Comparison of ENCODE assay signal across 8 cellular contexts in the genomic region with DNA sequence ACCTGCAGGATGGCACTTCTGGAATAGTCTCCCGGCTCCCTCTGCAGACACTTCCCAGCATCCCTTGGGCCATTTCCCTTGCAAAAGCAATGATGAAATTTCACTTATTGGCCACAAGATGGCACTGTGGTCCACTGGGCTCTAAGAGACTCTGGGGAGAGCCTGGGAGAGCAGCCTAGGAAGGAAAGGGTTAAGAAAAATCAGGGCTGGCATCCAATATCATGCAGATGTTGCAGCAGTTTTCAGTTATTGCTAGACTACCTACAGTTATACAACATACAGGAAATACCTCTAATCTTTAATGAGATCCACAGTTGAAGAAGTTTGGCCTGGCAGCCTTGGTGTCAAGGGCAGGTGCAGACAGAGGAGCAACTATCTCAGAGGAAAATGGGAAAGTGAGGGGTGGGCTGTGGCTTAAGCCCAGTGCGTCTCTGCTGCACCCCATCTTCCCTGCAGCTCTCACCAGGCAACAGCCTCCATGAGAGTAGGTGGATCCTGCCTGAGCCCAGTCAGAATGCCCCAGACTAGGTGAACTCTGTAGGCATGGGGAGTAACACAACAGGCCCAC.
DNase-seq lines count a peak whose midpoint lies in the region; ATAC-seq and TF ChIP-seq lines count a peak whose summit lies in the region.

No MANE protein-coding gene starts in this region.

- H4K91ac ChIP-seq in H9 (ENCODE audit: insufficient read length, low read depth, low read length) = no peak overlapping the region

- ATAC-seq in naive thymus-derived CD8-positive, alpha-beta T cell = peak; percentile 39 to 42

- POLR2A ChIA-PET in naive thymus-derived CD8-positive, alpha-beta T cell (lab: Charles Lee) = no interaction called here

- H3K36me3 Mint-ChIP-seq in H9 (ENCODE audit: insufficient read depth in 1 of 3, low read depth in 3 of 3) = peaks cover 6 to 16% (median 10%) of the 10 kb centered on the region in 3 experiments
- no peaks in the 10 kb centered on the region for H3K36me3 Mint-ChIP-seq in naive thymus-derived CD8-positive, alpha-beta T cell

- TF ChIP-seq POLR2A in sigmoid colon (IDR thresholded peaks at IDR 0.05) = no peak

- H2AK5ac ChIP-seq in H9 (ENCODE audit: insufficient read length, low read length) = no peak overlapping the region

- H3K4me1 Mint-ChIP-seq in H9 = peaks cover 32 to 50% of the 10 kb centered on the region in 2 experiments
- peaks cover 28 to 41% (median 37%) of the 10 kb centered on the region in 4 donors for H3K4me1 Mint-ChIP-seq in naive thymus-derived CD8-positive, alpha-beta T cell

- H3K14ac ChIP-seq in H9 (ENCODE audit: insufficient read depth, low read length) = no peak overlapping the region

- no peak overlapping the region for H2BK12ac ChIP-seq in H9 (ENCODE audit: insufficient read length, low read depth, low read length)

- H2BK20ac ChIP-seq in H9 (ENCODE audit: low read depth, low read length, poor library complexity, severe bottlenecking) = no peak overlapping the region

- H4K5ac ChIP-seq in H9 (ENCODE audit: insufficient read length, low read depth, low read length) = no peak overlapping the region

- H3K9me3 Mint-ChIP-seq in H9 = peaks cover 16 to 20% of the 10 kb centered on the region in 2 experiments
- H3K9me3 Mint-ChIP-seq in naive thymus-derived CD8-positive, alpha-beta T cell = no peaks in the 10 kb centered on the region

- H3K4me3 ChIP-seq in epithelial cell of proximal tubule (ENCODE audit: low read depth, low read length) (no peak overlapping the region), sigmoid colon (no peak overlapping the region)

- H3K9me3 ChIP-seq in H9 (ENCODE audit: control insufficient read depth, low read depth, low read length) (no peaks in the 10 kb centered on the region), sigmoid colon (no peaks in the 10 kb centered on the region)

- TF ChIP-seq EP300 in sigmoid colon (IDR thresholded peaks at IDR 0.05) = no peak

- H3K27me3 ChIP-seq in H9 (ENCODE audit: insufficient read depth, low read length) = no peaks in the 10 kb centered on the region
- H3K27me3 ChIP-seq in sigmoid colon = no peaks in the 10 kb centered on the region

- no peak overlapping the region for H3K56ac ChIP-seq in H9 (ENCODE audit: insufficient read length, low read depth, low read length)

- H2BK15ac ChIP-seq in H9 (ENCODE audit: low read depth, low read length) = no peak overlapping the region

- H3K27ac ChIP-seq in H9 (ENCODE audit: insufficient read length, low read depth, low read length) (no peak overlapping the region), sigmoid colon (no peak overlapping the region)

- TF ChIP-seq CTCF in H9 (conservative IDR thresholded peaks at IDR 0.05) = peak; percentile 87
- TF ChIP-seq CTCF in epithelial cell of proximal tubule (conservative IDR thresholded peaks at IDR 0.05; ENCODE audit: low read depth, low read length) = peak; percentile 96
- peak in 2 of 4 experiments; percentile 18 to 44 for TF ChIP-seq CTCF in sigmoid colon (IDR thresholded peaks at IDR 0.05)

- H3K27ac Mint-ChIP-seq in H9 = peak overlapping the region; percentile 24 to 58 (median 26); a peak in 3 of 7 replicates
- peak overlapping the region in 4 of 10 donors; percentile 20 to 79 (median 50) for H3K27ac Mint-ChIP-seq in naive thymus-derived CD8-positive, alpha-beta T cell

- H3K4me2 ChIP-seq in H9 (ENCODE audit: insufficient read depth, insufficient read length, low read length) = no peak overlapping the region

- no peak overlapping the region for H3K23ac ChIP-seq in H9 (ENCODE audit: insufficient read length, low read depth, low read length)

- H3K4me3 Mint-ChIP-seq in H9 = no peak overlapping the region
- peak overlapping the region in 1 of 10 donors; percentile 26 for H3K4me3 Mint-ChIP-seq in naive thymus-derived CD8-positive, alpha-beta T cell

- H3K36me3 ChIP-seq in sigmoid colon = no peaks in the 10 kb centered on the region

- no CpG with 5 or more reads among the region's 2 CpGs for WGBS in H9 (ENCODE audit: extremely low coverage, insufficient read length, low lambda C conversion rate)
- WGBS in sigmoid colon, 2 donors = 5 to 13% methylated on average over 2 of the region's 2 CpGs

- peaks cover 9% of the 10 kb centered on the region; the same call in 1 of the 2 replicates for H3K4me1 ChIP-seq in H9 (ENCODE audit: insufficient read depth, low read length)
- H3K4me1 ChIP-seq in sigmoid colon = no peaks in the 10 kb centered on the region

- DNase-seq in ACHN (peak; percentile 76), GM04504 (ENCODE audit: low read depth) (peak; percentile 49), H9 (peak; percentile 64), LHCN-M2 (ENCODE audit: low read depth) (peak; percentile 87), SK-MEL-5 (ENCODE audit: low read depth, low spot score) (peak; percentile 92), epithelial cell of proximal tubule (ENCODE audit: low read depth) (no peak), sigmoid colon (no peak)
- DNase-seq in naive thymus-derived CD8-positive, alpha-beta T cell = peak in 4 of 10 donors; percentile 17 to 56 (median 46)

- H3K23me2 ChIP-seq in H9 (ENCODE audit: insufficient read length, low read depth, low read length, poor library complexity, severe bottlenecking) = no peaks in the 10 kb centered on the region

- no peak overlapping the region for H3K4ac ChIP-seq in H9 (ENCODE audit: low read depth, low read length)

- H2BK120ac ChIP-seq in H9 (ENCODE audit: low read depth, low read length, poor library complexity, severe bottlenecking) = no peak overlapping the region

- H3K79me2 ChIP-seq in H9 (ENCODE audit: insufficient read depth, low read length) = no peaks in the 10 kb centered on the region

- no peak overlapping the region for H3T11ph ChIP-seq in H9 (ENCODE audit: low read length)

- H2BK5ac ChIP-seq in H9 (ENCODE audit: insufficient read length, low read length) = no peak overlapping the region

- no peak overlapping the region for H2AFZ ChIP-seq in H9 (ENCODE audit: low read length)

- H3K79me1 ChIP-seq in H9 (ENCODE audit: insufficient read depth, low read depth, low read length, poor library complexity, severe bottlenecking) = no peaks in the 10 kb centered on the region

- H4K8ac ChIP-seq in H9 (replicated peaks; ENCODE audit: insufficient read length, low read depth, low read length) = no peak overlapping the region

- peaks cover 9% of the 10 kb centered on the region for H3K27me3 Mint-ChIP-seq in H9 (ENCODE audit: low read depth)
- peaks cover 0 to 12% (median 2%) of the 10 kb centered on the region in 5 donors for H3K27me3 Mint-ChIP-seq in naive thymus-derived CD8-positive, alpha-beta T cell

- in situ Hi-C loops in ACHN (cut with HindIII; ENCODE audit: low pct_ligation_motif_present, low pct_unique_long_range_greater_than_20kb, low sequenced_read_pairs) = no loop called here
- in situ Hi-C loops in SK-MEL-5 (cut with HindIII; ENCODE audit: low pct_unique_long_range_greater_than_20kb, low sequenced_read_pairs) = loop anchor here (25.0 kb wide), 1 partner anchor 454 kb away; no protein-coding TSS in a partner anchor

- no peak overlapping the region for H3K9ac ChIP-seq in H9 (ENCODE audit: extremely low read depth, insufficient read length, low read length)

- no peak overlapping the region for H3K18ac ChIP-seq in H9 (ENCODE audit: insufficient read length, low read depth, low read length)

- intact Hi-C loops in sigmoid colon (cut with DNase I) = no loop called here

- H4K20me1 ChIP-seq in H9 (ENCODE audit: control insufficient read depth, insufficient read depth, insufficient read length) = no peaks in the 10 kb centered on the region

Comparison
In these comparisons a context has a peak if more than half of its experiments do, and no peak if none do; other contexts are left out.
1. DNase-seq: peak in ACHN (single experiment), GM04504 (single experiment), H9 (single experiment), LHCN-M2 (single experiment) and SK-MEL-5 (single experiment); none in epithelial cell of proximal tubule (single experiment) and sigmoid colon (single experiment).